In the genomic region with DNA sequence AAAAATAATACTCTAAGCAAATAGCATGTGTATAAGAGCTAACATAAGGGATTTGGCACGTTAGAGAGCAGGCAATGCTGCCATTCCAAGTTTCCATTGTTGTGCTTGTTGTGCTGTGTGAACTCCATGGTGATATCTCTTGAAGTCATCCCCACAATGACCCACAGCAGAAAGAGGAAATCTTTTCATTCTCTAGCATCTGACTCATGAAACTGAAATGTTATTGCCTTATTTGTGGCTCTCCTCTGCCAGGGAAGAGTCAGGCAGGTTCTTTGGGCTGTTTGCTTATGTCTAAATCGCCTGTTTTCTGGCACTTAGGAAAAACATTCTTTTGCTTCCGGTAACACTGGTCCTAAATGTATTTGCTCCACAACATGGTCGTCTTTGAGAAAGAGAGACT, we compare ENCODE assay signal across 12 cellular contexts.
DNase-seq lines count a peak whose midpoint lies in the region; ATAC-seq, FAIRE-seq and TF ChIP-seq lines count a peak whose summit lies in the region.
"Had no signal": no experiment of that assay in that cellular context is flagged by ENCODE, and none has a peak within 500 bp of the region (broad histone marks: within the 10 kb centered on the region; RNA-seq: fewer than 3 reads in every experiment).

No MANE protein-coding gene starts in this region.

- H3F3A ChIP-seq in GM23338 (replicated peaks; ENCODE audit: low read depth) = no peaks in the 10 kb centered on the region

- DNase-seq in GM23338 (ENCODE audit: low spot score) (peak; percentile 4), amniotic epithelial cell (ENCODE audit: low read depth) (peak; percentile 98), left cardiac atrium (peak; percentile 24), GM19239 (ENCODE audit: insufficient read length, low spot score) (no peak), germinal center (ENCODE audit: low spot score) (no peak)
- DNase-seq: activated CD4-positive, alpha-beta T cell treated with anti-CD3 and anti-CD28 coated beads for 36 hours; NCI-H2107 had no signal

- H3K4me1 ChIP-seq in GM23338 (ENCODE audit: insufficient read depth) = no peaks in the 10 kb centered on the region
- H3K4me1 ChIP-seq: parathyroid adenoma had no signal

- no peaks in the 10 kb centered on the region for H3K4me1 Mint-ChIP-seq in GM23338
- H3K4me1 Mint-ChIP-seq: activated CD4-positive, alpha-beta T cell treated with anti-CD3 and anti-CD28 coated beads for 36 hours had no signal

- H3K4me3 ChIP-seq in GM23338 = no peak overlapping the region
- no peak overlapping the region for H3K4me3 ChIP-seq in skin epidermis
- H3K4me3 ChIP-seq: coronary artery had no signal

- TF ChIP-seq CTCF in GM23338 (conservative IDR thresholded peaks at IDR 0.05; ENCODE audit: low read depth in 2 of 2) = no peak

- no peaks in the 10 kb centered on the region for H3K27me3 ChIP-seq in GM23338 (ENCODE audit: insufficient read depth)

- H3K4me3 Mint-ChIP-seq in GM23338 = no peak overlapping the region
- H3K4me3 Mint-ChIP-seq: activated CD4-positive, alpha-beta T cell treated with anti-CD3 and anti-CD28 coated beads for 36 hours had no signal

- no peaks in the 10 kb centered on the region for H4K20me1 ChIP-seq in GM23338 (replicated peaks; ENCODE audit: insufficient read depth)

- H3K27ac Mint-ChIP-seq in GM23338 = no peak overlapping the region
- H3K27ac Mint-ChIP-seq: activated CD4-positive, alpha-beta T cell treated with anti-CD3 and anti-CD28 coated beads for 36 hours had no signal

- H3K9me3 Mint-ChIP-seq in GM23338 = peaks cover 12% of the 10 kb centered on the region; the same call in 2 of the 3 replicates

- intact Hi-C loops in left cardiac atrium (cut with DNase I) = loop anchor here in 1 of 2 donors (5.0 kb wide), 1 partner anchor 112 kb away; no protein-coding TSS in a partner anchor

- no peaks in the 10 kb centered on the region for H3K27me3 Mint-ChIP-seq in GM23338 (ENCODE audit: insufficient read depth, low read depth, poor library complexity)
- H3K27me3 Mint-ChIP-seq: activated CD4-positive, alpha-beta T cell treated with anti-CD3 and anti-CD28 coated beads for 36 hours had no signal

- H3K4me2 ChIP-seq in GM23338 = no peak overlapping the region

- H3K9me2 ChIP-seq in GM23338 (ENCODE audit: insufficient read depth) = peaks cover 4% of the 10 kb centered on the region

- H3K36me3 Mint-ChIP-seq in GM23338 (ENCODE audit: low read depth) = 0 out of 3 replicates have a peak, but pooled peaks cover 3% of the 10 kb centered on the region

- H3K79me2 ChIP-seq in GM23338 (replicated peaks; ENCODE audit: insufficient read depth) = no peaks in the 10 kb centered on the region
- H3K79me2 ChIP-seq: parathyroid adenoma had no signal

- no peak for FAIRE-seq in GM19239 (lab: Jason Lieb, UNC)

- H2AFZ ChIP-seq in GM23338 = peak overlapping the region; percentile 19; the same call in 1 of the 2 replicates
- H2AFZ ChIP-seq: parathyroid adenoma had no signal

- ATAC-seq in GM23338 (no peak), left cardiac atrium (peak; percentile 9 to 88), HG02981 (IDR thresholded peaks at IDR 0.05; ENCODE audit: unreplicated experiment) (no peak), HG02678 (IDR thresholded peaks at IDR 0.05; ENCODE audit: unreplicated experiment) (no peak)
- ATAC-seq: activated CD4-positive, alpha-beta T cell treated with anti-CD3 and anti-CD28 coated beads for 36 hours had no signal

- H3K36me3 ChIP-seq in GM23338 (ENCODE audit: insufficient read depth) = no peaks in the 10 kb centered on the region

- H3K27ac ChIP-seq in GM23338 (ENCODE audit: low read depth) (no peak overlapping the region), skin epidermis (peak overlapping the region in 11 of 21 experiments; percentile 13 to 75 (median 59))
- H3K27ac ChIP-seq: parathyroid adenoma had no signal

TF ChIP-seq in GM23338, 12 proteins besides CTCF, POLR2A, EP300 and RAD21 (continues in another document):
- TF ChIP-seq ZNF114 (CRISPR knock-in tag; IDR thresholded peaks at IDR 0.05) (no peak), NANOG (IDR thresholded peaks at IDR 0.05; ENCODE audit: borderline replicate concordance) (no peak), CREB1 (CRISPR knock-in tag; IDR thresholded peaks at IDR 0.05; ENCODE audit: low read depth) (no peak), JUNB (IDR thresholded peaks at IDR 0.05; ENCODE audit: unreplicated experiment) (no peak), ZNF331 (CRISPR knock-in tag; IDR thresholded peaks at IDR 0.05; ENCODE audit: low read depth) (no peak)
- TF ChIP-seq, protein P1, sequence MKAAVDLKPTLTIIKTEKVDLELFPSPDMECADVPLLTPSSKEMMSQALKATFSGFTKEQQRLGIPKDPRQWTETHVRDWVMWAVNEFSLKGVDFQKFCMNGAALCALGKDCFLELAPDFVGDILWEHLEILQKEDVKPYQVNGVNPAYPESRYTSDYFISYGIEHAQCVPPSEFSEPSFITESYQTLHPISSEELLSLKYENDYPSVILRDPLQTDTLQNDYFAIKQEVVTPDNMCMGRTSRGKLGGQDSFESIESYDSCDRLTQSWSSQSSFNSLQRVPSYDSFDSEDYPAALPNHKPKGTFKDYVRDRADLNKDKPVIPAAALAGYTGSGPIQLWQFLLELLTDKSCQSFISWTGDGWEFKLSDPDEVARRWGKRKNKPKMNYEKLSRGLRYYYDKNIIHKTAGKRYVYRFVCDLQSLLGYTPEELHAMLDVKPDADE (IDR thresholded peaks at IDR 0.05) = no peak
- TF ChIP-seq, protein P2, sequence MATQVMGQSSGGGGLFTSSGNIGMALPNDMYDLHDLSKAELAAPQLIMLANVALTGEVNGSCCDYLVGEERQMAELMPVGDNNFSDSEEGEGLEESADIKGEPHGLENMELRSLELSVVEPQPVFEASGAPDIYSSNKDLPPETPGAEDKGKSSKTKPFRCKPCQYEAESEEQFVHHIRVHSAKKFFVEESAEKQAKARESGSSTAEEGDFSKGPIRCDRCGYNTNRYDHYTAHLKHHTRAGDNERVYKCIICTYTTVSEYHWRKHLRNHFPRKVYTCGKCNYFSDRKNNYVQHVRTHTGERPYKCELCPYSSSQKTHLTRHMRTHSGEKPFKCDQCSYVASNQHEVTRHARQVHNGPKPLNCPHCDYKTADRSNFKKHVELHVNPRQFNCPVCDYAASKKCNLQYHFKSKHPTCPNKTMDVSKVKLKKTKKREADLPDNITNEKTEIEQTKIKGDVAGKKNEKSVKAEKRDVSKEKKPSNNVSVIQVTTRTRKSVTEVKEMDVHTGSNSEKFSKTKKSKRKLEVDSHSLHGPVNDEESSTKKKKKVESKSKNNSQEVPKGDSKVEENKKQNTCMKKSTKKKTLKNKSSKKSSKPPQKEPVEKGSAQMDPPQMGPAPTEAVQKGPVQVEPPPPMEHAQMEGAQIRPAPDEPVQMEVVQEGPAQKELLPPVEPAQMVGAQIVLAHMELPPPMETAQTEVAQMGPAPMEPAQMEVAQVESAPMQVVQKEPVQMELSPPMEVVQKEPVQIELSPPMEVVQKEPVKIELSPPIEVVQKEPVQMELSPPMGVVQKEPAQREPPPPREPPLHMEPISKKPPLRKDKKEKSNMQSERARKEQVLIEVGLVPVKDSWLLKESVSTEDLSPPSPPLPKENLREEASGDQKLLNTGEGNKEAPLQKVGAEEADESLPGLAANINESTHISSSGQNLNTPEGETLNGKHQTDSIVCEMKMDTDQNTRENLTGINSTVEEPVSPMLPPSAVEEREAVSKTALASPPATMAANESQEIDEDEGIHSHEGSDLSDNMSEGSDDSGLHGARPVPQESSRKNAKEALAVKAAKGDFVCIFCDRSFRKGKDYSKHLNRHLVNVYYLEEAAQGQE (IDR thresholded peaks at IDR 0.05; ENCODE audit: unreplicated experiment) = no peak

Comparison
In these comparisons a context has a peak if more than half of its experiments do, and no peak if none do; other contexts are left out.
1. ATAC-seq: peak in left cardiac atrium (2 of 2); none in GM23338 (single experiment), HG02981 (single experiment) and HG02678 (single experiment).
2. DNase-seq: peak in GM23338 (single experiment), amniotic epithelial cell (single experiment) and left cardiac atrium (single experiment); none in GM19239 (single experiment) and germinal center (single experiment).